In genomic region chr2:55391615-55392242, GRCh38 we compare ENCODE assay signal across 26 cellular contexts. TPM values are rescaled to one million over a fixed set of nuclear protein-coding genes. Genes with fewer than 3 reads are reported as not detected.
DNase-seq lines count a peak whose midpoint lies in the region; ATAC-seq, FAIRE-seq and TF ChIP-seq lines count a peak whose summit lies in the region.
"Had no signal": no experiment of that assay in that cellular context is flagged by ENCODE, and none has a peak within 500 bp of the region (broad histone marks: within the 10 kb centered on the region; RNA-seq: fewer than 3 reads in every experiment).

No MANE protein-coding gene starts in this region.

- no peak overlapping the region for H2BK12ac ChIP-seq in mesenchymal stem cell (ENCODE audit: low read length in 2 of 2)

- intact Hi-C loops in HepG2 (cut with micrococcal nuclease; ENCODE audit: unreplicated experiment) (no loop called here), right lobe of liver (cut with DNase I) (no loop called here)

- TF ChIP-seq POLR2A in HepG2 (IDR thresholded peaks at IDR 0.05; ENCODE audit: insufficient read depth in 1 of 2, low read depth in 2 of 2, low read length in 2 of 2) (no peak), right lobe of liver (IDR thresholded peaks at IDR 0.05) (no peak)

- H2AK5ac ChIP-seq in mesenchymal stem cell (ENCODE audit: low read length, severe bottlenecking) = no peak overlapping the region

- H2AFZ ChIP-seq in HepG2 (ENCODE audit: low read length) (no peak overlapping the region), mesenchymal stem cell (ENCODE audit: low read depth, low read length) (no peak overlapping the region)

- no peak overlapping the region for H2BK15ac ChIP-seq in mesenchymal stem cell (ENCODE audit: low read depth, poor library complexity, severe bottlenecking)

- peaks cover 11% of the 10 kb centered on the region for H3K79me1 ChIP-seq in mesenchymal stem cell (replicated peaks; ENCODE audit: low read length, poor library complexity, severe bottlenecking)

- no peaks in the 10 kb centered on the region for H3K27me3 ChIP-seq in HepG2 (ENCODE audit: control insufficient read depth in 1 of 2, insufficient read depth in 2 of 2, low read length in 2 of 2)
- H3K27me3 ChIP-seq in right lobe of liver = no peaks in the 10 kb centered on the region
- H3K27me3 ChIP-seq in mesenchymal stem cell (ENCODE audit: control insufficient read depth in 1 of 2, insufficient read depth in 1 of 2, low read length in 2 of 2) = no peaks in the 10 kb centered on the region

- WGBS in HepG2 (ENCODE audit: low lambda C conversion rate) = 90% methylated on average over 3 of the region's 3 CpGs
- WGBS in right lobe of liver (ENCODE audit: insufficient coverage, low coverage, low lambda C conversion rate, missing lambda C conversion rate) = 73% methylated on average over 3 of the region's 3 CpGs
- WGBS in mesenchymal stem cell = 100% methylated on average over 2 of the region's 3 CpGs

- H4K8ac ChIP-seq in mesenchymal stem cell (ENCODE audit: low read length) = no peak overlapping the region

- DNase-seq in HepG2 (ENCODE audit: low spot score) = no peak
- no peak for DNase-seq in right lobe of liver
- peak; percentile 94 for DNase-seq in SK-N-DZ (ENCODE audit: low spot score)
- no peak for DNase-seq in mesenchymal stem cell
- no peak for DNase-seq in activated CD4-positive, alpha-beta T cell treated with anti-CD3 and anti-CD28 coated beads for 4 hours
- DNase-seq: AML-193; C1 segment of cervical spinal cord; CD8-positive, alpha-beta T cell; DMS 273 treated with DMSO at 0.1 percent for 48 hours; DMS79; EL; GDM1; Kasumi-1; NCI-H2029; NCI-H226; NCI-H510A; NCI-H69; SHP77 had no signal

- no peaks in the 10 kb centered on the region for H4K20me1 ChIP-seq in HepG2 (ENCODE audit: insufficient read depth, low read length)

- ATAC-seq in HepG2 (no peak), right lobe of liver (no peak), HG03469 (IDR thresholded peaks at IDR 0.05; ENCODE audit: unreplicated experiment) (no peak)
- ATAC-seq: CD8-positive, alpha-beta T cell; GM12878; Panc1 had no signal

- no peak overlapping the region for H3K4ac ChIP-seq in mesenchymal stem cell (ENCODE audit: low read depth in 1 of 2, low read length in 2 of 2)

- H3K4me1 ChIP-seq in HepG2 (ENCODE audit: insufficient read depth, low read length) = peaks cover 18% of the 10 kb centered on the region
- H3K4me1 ChIP-seq in right lobe of liver = no peaks in the 10 kb centered on the region
- H3K4me1 ChIP-seq in mesenchymal stem cell (ENCODE audit: control insufficient read depth, insufficient read depth, low read depth, low read length) = no peaks in the 10 kb centered on the region

- H2BK5ac ChIP-seq in mesenchymal stem cell (ENCODE audit: low read depth, low read length, poor library complexity, severe bottlenecking) = no peak overlapping the region

- H3K9me3 ChIP-seq in HepG2 (ENCODE audit: low read length) (no peaks in the 10 kb centered on the region), right lobe of liver (no peaks in the 10 kb centered on the region), mesenchymal stem cell (ENCODE audit: control insufficient read depth, low read length) (peaks cover 2% of the 10 kb centered on the region)

- TF ChIP-seq CTCF in HepG2 (CRISPR knock-in tag; IDR thresholded peaks at IDR 0.05) (no peak), right lobe of liver (IDR thresholded peaks at IDR 0.05) (no peak)

- H3K79me2 ChIP-seq in HepG2 (ENCODE audit: insufficient read depth, low read length) = peaks cover 20% of the 10 kb centered on the region

- POLR2A ChIA-PET in HepG2 (lab: Yijun Ruan, JAX) = interaction anchor here (0.9 to 1.2 kb wide), 2 partner anchors 28 to 128 kb away, joined by 3 to 4 read pairs; partner anchors contain the start of genes CCDC88A and CFAP36

- H3K4me2 ChIP-seq in HepG2 (ENCODE audit: low read depth, low read length) = no peak overlapping the region
- H3K4me2 ChIP-seq in mesenchymal stem cell (ENCODE audit: low read length, poor library complexity, severe bottlenecking) = no peak overlapping the region

- H2BK120ac ChIP-seq in mesenchymal stem cell (ENCODE audit: low read depth, low read length) = no peak overlapping the region

- TF ChIP-seq EP300 in HepG2 (IDR thresholded peaks at IDR 0.05; ENCODE audit: low read depth in 2 of 2, low read length in 2 of 2) (no peak), HepG2 (CRISPR knock-in tag; IDR thresholded peaks at IDR 0.05; ENCODE audit: borderline replicate concordance) (no peak)

- TF ChIP-seq RAD21 in HepG2 (CRISPR knock-in tag; IDR thresholded peaks at IDR 0.05) = no peak

- H3K23ac ChIP-seq in mesenchymal stem cell (ENCODE audit: low read length in 2 of 2) = no peak overlapping the region

- H3K14ac ChIP-seq in mesenchymal stem cell (ENCODE audit: low read length in 2 of 2) = no peak overlapping the region

- in situ Hi-C loops in HepG2 (cut with HindIII; ENCODE audit: extremely low pct_ligation_motif_present, low pct_unique_long_range_greater_than_20kb) = no loop called here

- H3K4me3 ChIP-seq in HepG2 (replicated peaks in 1 of 3; ENCODE audit: insufficient read depth in 1 of 3, low read depth in 2 of 3, low read length in 3 of 3) = no peak overlapping the region
- H3K4me3 ChIP-seq in right lobe of liver = no peak overlapping the region
- H3K4me3 ChIP-seq in mesenchymal stem cell (ENCODE audit: insufficient read depth in 1 of 2, low read depth in 1 of 2, low read length in 2 of 2) = no peak overlapping the region
- H3K4me3 ChIP-seq: GM12878, SK-N-MC had no signal

- H4K91ac ChIP-seq in mesenchymal stem cell (ENCODE audit: low read length) = no peak overlapping the region

- 0 out of 5 replicates have a peak, but pooled peaks cover 0 to 1% of the 10 kb centered on the region in 2 experiments for H3K36me3 ChIP-seq in HepG2 (replicated peaks in 1 of 2; ENCODE audit: control insufficient read depth in 1 of 2, insufficient read depth in 2 of 2, low read length in 2 of 2)
- no peaks in the 10 kb centered on the region for H3K36me3 ChIP-seq in right lobe of liver
- peaks cover 0 to 3% of the 10 kb centered on the region in 2 experiments for H3K36me3 ChIP-seq in mesenchymal stem cell (ENCODE audit: control insufficient read depth in 1 of 2, insufficient read depth in 2 of 2, low read depth in 1 of 2, low read length in 2 of 2)

- H3K9ac ChIP-seq in HepG2 (ENCODE audit: insufficient read depth, low read depth, low read length) = no peak overlapping the region
- no peak overlapping the region for H3K9ac ChIP-seq in mesenchymal stem cell (ENCODE audit: low read length)

- no peak for FAIRE-seq in HepG2 (lab: Jason Lieb, UNC)
- FAIRE-seq: A204.1, GM12878 had no signal

- no peak overlapping the region for H3K18ac ChIP-seq in mesenchymal stem cell (ENCODE audit: low read depth in 1 of 2, low read length in 2 of 2)

- CTCF ChIA-PET in HepG2 (lab: Yijun Ruan, JAX; ENCODE audit: low intra/inter-chr PET ratio, low total read pairs) = no interaction called here

- H3K27ac ChIP-seq in HepG2 (ENCODE audit: extremely low read length, insufficient read depth, low read length) (peak overlapping the region; percentile 4), right lobe of liver (peak overlapping the region in 1 of 3 donors; percentile 5), cingulate gyrus (ENCODE audit: low read depth, low read length) (peak overlapping the region; percentile 0), temporal lobe (ENCODE audit: low read depth, low read length) (peak overlapping the region; percentile 40), mesenchymal stem cell (ENCODE audit: low read length, poor library complexity, severe bottlenecking) (no peak overlapping the region)
- H3K27ac ChIP-seq: RWPE1, SK-N-MC had no signal

- BruUV-seq in HepG2 (replicated peaks; lab: Mats Ljungman, UMichigan) = no TSS peak

TF ChIP-seq in HepG2, 621 proteins besides CTCF, POLR2A, EP300 and RAD21:
- TF ChIP-seq ZNF782 (CRISPR knock-in tag; IDR thresholded peaks at IDR 0.05; ENCODE audit: borderline replicate concordance) (no peak), CEBPB (IDR thresholded peaks at IDR 0.05; ENCODE audit: borderline replicate concordance, low read depth, low read length) (0 out of 2 replicates have a peak, but pooled peaks have one; percentile 8)

RNA-seq across cellular contexts. Expression of gene CCDC88A, which starts 27.9 kb away (rescaled TPM):
- total RNA-seq in HepG2 (2016; rRNA removed; fragmentation: Illumina TruSeq; extraction: Trizol) = 84.1 and 112 TPM in 2 replicates
- 8.0 and 11.9 TPM in 2 replicates for total RNA-seq in HepG2 (2016; cell fraction: cytosol; rRNA removed; fragmentation: Illumina TruSeq; extraction: Trizol; ENCODE audit: low read depth)
- total RNA-seq in HepG2 (2016; cell fraction: insoluble cytoplasmic fraction; rRNA removed; fragmentation: Illumina TruSeq; extraction: Trizol) = 79.7 and 118 TPM in 2 replicates
- total RNA-seq in HepG2 (2016; cell fraction: membrane; rRNA removed; fragmentation: Illumina TruSeq; extraction: Trizol) = 26.2 and 31.6 TPM in 2 replicates
- total RNA-seq in HepG2 (2016; cell fraction: nucleus; rRNA removed; fragmentation: Illumina TruSeq; extraction: Trizol) = 146 and 156 TPM in 2 replicates
- 34.6 and 43.2 TPM in 2 replicates for polyA plus RNA-seq in HepG2 (2011; rRNA removed)
- 13.5 and 21.7 TPM in 2 replicates for polyA plus RNA-seq in HepG2 (2011; cell fraction: cytosol; rRNA removed)
- polyA plus RNA-seq in HepG2 (2011; cell fraction: nucleus; rRNA removed) = 32.8 and 36.0 TPM in 2 replicates
- 26.1 and 33.7 TPM in 2 replicates for polyA plus RNA-seq in HepG2 (2012)
- 3.1 TPM in 2 replicates for polyA plus RNA-seq in HepG2 (2016; cell fraction: cytosol; fragmentation: Illumina TruSeq; extraction: Trizol; ENCODE audit: low read depth)
- polyA plus RNA-seq in HepG2 (2016; cell fraction: insoluble cytoplasmic fraction; fragmentation: Illumina TruSeq; extraction: Trizol; ENCODE audit: low read depth) = 70.6 and 78.0 TPM in 2 replicates
- 10.7 and 12.9 TPM in 2 replicates for polyA plus RNA-seq in HepG2 (2016; cell fraction: membrane; fragmentation: Illumina TruSeq; extraction: Trizol; ENCODE audit: low read depth)
- 109 and 125 TPM in 2 replicates for polyA plus RNA-seq in HepG2 (2016; cell fraction: nucleus; fragmentation: Illumina TruSeq; extraction: Trizol; ENCODE audit: insufficient read depth, low read depth)
- polyA minus RNA-seq in HepG2 (2011; rRNA and poly(A)+ RNA removed; ENCODE audit: low replicate concordance) = 85.4 and 100 TPM in 2 replicates
- 37.2 and 51.3 TPM in 2 replicates for polyA minus RNA-seq in HepG2 (2011; cell fraction: cytosol; rRNA and poly(A)+ RNA removed)
- 204 and 205 TPM in 2 replicates for polyA minus RNA-seq in HepG2 (2011; cell fraction: nucleus; rRNA and poly(A)+ RNA removed)
- 10 to 100 TPM; 11.5 to 26.1 (median 18.5) TPM for total RNA-seq in right lobe of liver
- 60.9 and 62.5 TPM in 2 replicates for polyA plus RNA-seq in SK-N-DZ (2014; cell fraction: cytosol; rRNA removed)
- 92.4 and 132 TPM in 2 replicates for polyA plus RNA-seq in SK-N-DZ (2014; cell fraction: nucleus; rRNA removed)
- total RNA-seq in temporal lobe = 302 TPM
- 47.3 TPM for polyA plus RNA-seq in mesenchymal stem cell (2013, experiment 1 of 2)
- 43.5 TPM for polyA plus RNA-seq in mesenchymal stem cell (2013, experiment 2 of 2)
